In the genomic region with DNA sequence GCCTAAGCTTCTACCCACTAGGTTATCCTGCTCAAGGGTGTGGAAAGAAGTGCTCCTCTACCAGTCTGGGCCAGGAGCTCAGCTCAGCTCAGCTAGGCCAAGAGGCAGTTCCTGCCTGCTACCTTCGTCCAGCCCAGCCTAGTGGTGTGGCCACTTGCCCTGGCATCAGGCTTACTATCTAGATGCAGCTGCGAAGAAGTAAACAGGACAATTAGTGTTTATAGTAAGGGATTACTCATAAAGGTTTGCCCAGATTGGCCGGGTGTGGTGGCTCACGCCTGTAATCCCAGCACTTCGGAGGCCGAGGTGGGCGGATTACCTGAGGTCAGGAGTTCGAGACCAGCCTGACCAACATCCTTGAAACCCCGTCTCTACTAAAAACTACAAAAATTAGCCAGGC, we compare ENCODE assay signal across 13 cellular contexts. TPM values are rescaled to one million over a fixed set of nuclear protein-coding genes. Genes with fewer than 3 reads are reported as not detected.
DNase-seq lines count a peak whose midpoint lies in the region; ATAC-seq and TF ChIP-seq lines count a peak whose summit lies in the region.
"Had no signal": no experiment of that assay in that cellular context is flagged by ENCODE, and none has a peak within 500 bp of the region (broad histone marks: within the 10 kb centered on the region; RNA-seq: fewer than 3 reads in every experiment).

No MANE protein-coding gene starts in this region.

- intact Hi-C loops in gastrocnemius medialis (cut with DNase I; ENCODE audit: low total_unique reads), result loop anchor here (5.0 to 10.0 kb wide), 3 partner anchors 146 to 268 kb away; a partner anchor contains a TSS

- H3K27ac ChIP-seq in KOPT-K1 (ENCODE audit: low read depth, low read length, poor library complexity, severe bottlenecking) (peak overlapping the region; percentile 3), gastrocnemius medialis (peak overlapping the region; percentile 83 to 90 (median 87))
- H3K27ac ChIP-seq: testis had no signal

- no peaks in the 10 kb centered on the region for H3K9me3 ChIP-seq in KOPT-K1 (ENCODE audit: insufficient read depth, low read length, poor library complexity, severe bottlenecking)
- H3K9me3 ChIP-seq in gastrocnemius medialis, result no peaks in the 10 kb centered on the region
- H3K9me3 ChIP-seq in T-helper 17 cell (ENCODE audit: control insufficient read depth, low read length, poor library complexity, severe bottlenecking), result no peaks in the 10 kb centered on the region
- H3K9me3 ChIP-seq: testis had no signal

- no peak overlapping the region for H3K4me3 ChIP-seq in gastrocnemius medialis
- H3K4me3 ChIP-seq: testis had no signal

- TF ChIP-seq POLR2A in gastrocnemius medialis (IDR thresholded peaks at IDR 0.05), result no peak

- peaks cover 34% of the 10 kb centered on the region for H3K36me3 Mint-ChIP-seq in T-helper 1 cell treated with Interleukin-12 subunit alpha and Interleukin-12 subunit beta and Interleukin-4 antibody, amounts not matched to agents 30 μg/mL and 1 μg/mL, for 36 hours (ENCODE audit: low read depth)
- peaks cover 20% of the 10 kb centered on the region for H3K36me3 Mint-ChIP-seq in chondrocyte (ENCODE audit: low read depth)
- H3K36me3 Mint-ChIP-seq in T-helper 17 cell (ENCODE audit: low read depth), result peaks cover 3% of the 10 kb centered on the region

- H3K36me3 ChIP-seq in KOPT-K1 (ENCODE audit: insufficient read depth, low read length), result peaks cover 9% of the 10 kb centered on the region; the same call in 1 of the 2 replicates
- peaks cover 0 to 11% of the 10 kb centered on the region in 2 donors for H3K36me3 ChIP-seq in gastrocnemius medialis

- no peaks in the 10 kb centered on the region for H3K9me3 Mint-ChIP-seq in T-helper 1 cell treated with Interleukin-12 subunit alpha and Interleukin-12 subunit beta and Interleukin-4 antibody, amounts not matched to agents 30 μg/mL and 1 μg/mL, for 36 hours
- no peaks in the 10 kb centered on the region for H3K9me3 Mint-ChIP-seq in chondrocyte (ENCODE audit: low read depth)

- H3K27ac Mint-ChIP-seq in T-helper 1 cell treated with Interleukin-12 subunit alpha and Interleukin-12 subunit beta and Interleukin-4 antibody, amounts not matched to agents 30 μg/mL and 1 μg/mL, for 36 hours, result peak overlapping the region; percentile 91
- H3K27ac Mint-ChIP-seq in chondrocyte (ENCODE audit: unreplicated experiment), result peak overlapping the region; percentile 66
- H3K27ac Mint-ChIP-seq in T-helper 17 cell, result no peak overlapping the region

- H3K27me3 ChIP-seq in gastrocnemius medialis, result no peaks in the 10 kb centered on the region
- H3K27me3 ChIP-seq: testis had no signal

- DNase-seq in T-helper 1 cell, result no peak
- DNase-seq in chondrocyte (ENCODE audit: low spot score), result no peak
- DNase-seq in gastrocnemius medialis, result peak; percentile 53 to 54
- no peak for DNase-seq in NCI-H774 (lab: John Stamatoyannopoulos, UW)
- DNase-seq in T-helper 17 cell, result no peak
- DNase-seq: cortex of kidney, NCI-H524 treated with DMSO at 0.1 percent for 48 hours, retina, testis had no signal

- peaks cover 58 to 61% of the 10 kb centered on the region in 2 donors for H3K4me1 ChIP-seq in gastrocnemius medialis

- H3K27me3 Mint-ChIP-seq in T-helper 1 cell treated with Interleukin-12 subunit alpha and Interleukin-12 subunit beta and Interleukin-4 antibody, amounts not matched to agents 30 μg/mL and 1 μg/mL, for 36 hours (ENCODE audit: low read depth), result no peaks in the 10 kb centered on the region
- H3K27me3 Mint-ChIP-seq in chondrocyte (ENCODE audit: low read depth), result no peaks in the 10 kb centered on the region
- no peaks in the 10 kb centered on the region for H3K27me3 Mint-ChIP-seq in T-helper 17 cell

- H3K4me3 Mint-ChIP-seq in T-helper 1 cell treated with Interleukin-12 subunit alpha and Interleukin-12 subunit beta and Interleukin-4 antibody, amounts not matched to agents 30 μg/mL and 1 μg/mL, for 36 hours, result no peak overlapping the region
- H3K4me3 Mint-ChIP-seq in chondrocyte (ENCODE audit: unreplicated experiment) (no peak overlapping the region), T-helper 17 cell (no peak overlapping the region)

- peaks cover 54% of the 10 kb centered on the region for H3K4me1 Mint-ChIP-seq in T-helper 1 cell treated with Interleukin-12 subunit alpha and Interleukin-12 subunit beta and Interleukin-4 antibody, amounts not matched to agents 30 μg/mL and 1 μg/mL, for 36 hours (ENCODE audit: low read depth)
- peaks cover 8% of the 10 kb centered on the region for H3K4me1 Mint-ChIP-seq in chondrocyte (ENCODE audit: low read depth)
- peaks cover 17% of the 10 kb centered on the region for H3K4me1 Mint-ChIP-seq in T-helper 17 cell

- ATAC-seq in gastrocnemius medialis (peak; percentile 15 to 31), T-helper 17 cell (no peak), SK-N-SH treated with all-trans-retinoic acid at 6 μM for 48 hours (no peak)

- TF ChIP-seq CTCF in chondrocyte (IDR thresholded peaks at IDR 0.05) (no peak), gastrocnemius medialis (IDR thresholded peaks at IDR 0.05 in 4 of 5, conservative IDR thresholded peaks at IDR 0.05 in 1 of 5) (no peak)

- in situ Hi-C loops in gastrocnemius medialis (cut with MboI; ENCODE audit: low sequenced_read_pairs in 4 of 4), result loop anchor here in 1 of 4 donors (5.0 kb wide), 1 partner anchor 101 kb away; no protein-coding TSS in a partner anchor

TF ChIP-seq in SK-N-SH treated with all-trans-retinoic acid at 6 μM for 48 hours, 23 proteins besides CTCF, POLR2A, EP300 and RAD21 (continues in another document):
- TF ChIP-seq TCF4 (CRISPR knock-in tag; IDR thresholded peaks at IDR 0.05; ENCODE audit: borderline replicate concordance) (no peak), ZFP30 (CRISPR knock-in tag; IDR thresholded peaks at IDR 0.05) (no peak), ZNF8 (CRISPR knock-in tag; IDR thresholded peaks at IDR 0.05) (no peak), ISL1 (CRISPR knock-in tag; IDR thresholded peaks at IDR 0.05) (no peak), TOX (CRISPR knock-in tag; IDR thresholded peaks at IDR 0.05; ENCODE audit: borderline replicate concordance) (no peak), PPARA (CRISPR knock-in tag; IDR thresholded peaks at IDR 0.05; ENCODE audit: borderline replicate concordance) (no peak), OSR1 (CRISPR knock-in tag; IDR thresholded peaks at IDR 0.05) (no peak), ZNF565 (CRISPR knock-in tag; conservative IDR thresholded peaks at IDR 0.05; ENCODE audit: low read depth) (no peak), RARB (CRISPR knock-in tag; IDR thresholded peaks at IDR 0.05) (no peak), ZFP3 (CRISPR knock-in tag; IDR thresholded peaks at IDR 0.05) (no peak), BACH2 (CRISPR knock-in tag; IDR thresholded peaks at IDR 0.05; ENCODE audit: borderline replicate concordance) (no peak), SNAI2 (CRISPR knock-in tag; IDR thresholded peaks at IDR 0.05) (no peak)
- TF ChIP-seq, protein P1, sequence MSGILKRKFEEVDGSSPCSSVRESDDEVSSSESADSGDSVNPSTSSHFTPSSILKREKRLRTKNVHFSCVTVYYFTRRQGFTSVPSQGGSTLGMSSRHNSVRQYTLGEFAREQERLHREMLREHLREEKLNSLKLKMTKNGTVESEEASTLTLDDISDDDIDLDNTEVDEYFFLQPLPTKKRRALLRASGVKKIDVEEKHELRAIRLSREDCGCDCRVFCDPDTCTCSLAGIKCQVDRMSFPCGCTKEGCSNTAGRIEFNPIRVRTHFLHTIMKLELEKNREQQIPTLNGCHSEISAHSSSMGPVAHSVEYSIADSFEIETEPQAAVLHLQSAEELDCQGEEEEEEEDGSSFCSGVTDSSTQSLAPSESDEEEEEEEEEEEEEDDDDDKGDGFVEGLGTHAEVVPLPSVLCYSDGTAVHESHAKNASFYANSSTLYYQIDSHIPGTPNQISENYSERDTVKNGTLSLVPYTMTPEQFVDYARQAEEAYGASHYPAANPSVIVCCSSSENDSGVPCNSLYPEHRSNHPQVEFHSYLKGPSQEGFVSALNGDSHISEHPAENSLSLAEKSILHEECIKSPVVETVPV (CRISPR knock-in tag; IDR thresholded peaks at IDR 0.05), result no peak
- TF ChIP-seq, protein P2, sequence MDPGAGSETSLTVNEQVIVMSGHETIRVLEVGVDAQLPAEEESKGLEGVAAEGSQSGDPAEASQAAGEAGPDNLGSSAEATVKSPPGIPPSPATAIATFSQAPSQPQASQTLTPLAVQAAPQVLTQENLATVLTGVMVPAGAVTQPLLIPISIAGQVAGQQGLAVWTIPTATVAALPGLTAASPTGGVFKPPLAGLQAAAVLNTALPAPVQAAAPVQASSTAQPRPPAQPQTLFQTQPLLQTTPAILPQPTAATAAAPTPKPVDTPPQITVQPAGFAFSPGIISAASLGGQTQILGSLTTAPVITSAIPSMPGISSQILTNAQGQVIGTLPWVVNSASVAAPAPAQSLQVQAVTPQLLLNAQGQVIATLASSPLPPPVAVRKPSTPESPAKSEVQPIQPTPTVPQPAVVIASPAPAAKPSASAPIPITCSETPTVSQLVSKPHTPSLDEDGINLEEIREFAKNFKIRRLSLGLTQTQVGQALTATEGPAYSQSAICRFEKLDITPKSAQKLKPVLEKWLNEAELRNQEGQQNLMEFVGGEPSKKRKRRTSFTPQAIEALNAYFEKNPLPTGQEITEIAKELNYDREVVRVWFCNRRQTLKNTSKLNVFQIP (CRISPR knock-in tag; IDR thresholded peaks at IDR 0.05; ENCODE audit: borderline replicate concordance, low read depth), result no peak

RNA-seq across cellular contexts. Expression of a gene that starts 12.8 kb away (rescaled TPM):
- total RNA-seq in chondrocyte (2.7 to 3.7 TPM (median 3.7 TPM) in 3 replicates), gastrocnemius medialis (10 to 100 TPM in 3 of 4 donors, 1 to 10 TPM in 1; 6.8 to 24.1 (median 12.5) TPM), T-helper 17 cell (1 to 10 TPM; 3.8 to 4.1 TPM)

RNA-seq across cellular contexts. Expression of a gene that starts 21.7 kb away (rescaled TPM):
- total RNA-seq in chondrocyte (0.97 to 2.4 TPM (median 2.3 TPM) in 3 replicates), gastrocnemius medialis (10 to 100 TPM; 26.8 to 81.4 (median 52.9) TPM), T-helper 17 cell (under 1 TPM; 0.57 to 0.72 TPM)

RNA-seq across cellular contexts. Expression of a gene that starts 22.7 kb away (rescaled TPM):
- total RNA-seq in chondrocyte, result 17.4 to 27.0 TPM (median 25.6 TPM) in 3 replicates
- total RNA-seq in gastrocnemius medialis, result 10 to 100 TPM in 3 of 4 donors, 1 to 10 TPM in 1; 5.1 to 21.7 (median 13.3) TPM
- total RNA-seq in T-helper 17 cell, result 1 to 10 TPM; 4.0 to 8.7 TPM

RNA-seq across cellular contexts. Expression of a gene that starts 26.9 kb away (rescaled TPM):
- total RNA-seq in chondrocyte, result not detected in 3 replicates
- under 1 TPM in 1 of 4 donors, not detected in 3; 0.46 TPM for total RNA-seq in gastrocnemius medialis
- total RNA-seq in T-helper 17 cell, result 1 to 10 TPM; 2.2 to 3.1 TPM
- total RNA-seq: HT1080 had no signal

RNA-seq across cellular contexts. Expression of a gene that starts 33.6 kb away (rescaled TPM):
- not detected in 3 replicates for total RNA-seq in chondrocyte
- total RNA-seq in gastrocnemius medialis, result not detected
- total RNA-seq in T-helper 17 cell, result not detected
- total RNA-seq: HT1080, testis had no signal

Comparison
In these comparisons a context has a peak if more than half of its experiments do, and no peak if none do; other contexts are left out.
1. DNase-seq: peak in gastrocnemius medialis (2 of 2); none in T-helper 1 cell (0 of 5), chondrocyte (single experiment), NCI-H774 (single experiment) and T-helper 17 cell (0 of 3).
2. ATAC-seq: peak in gastrocnemius medialis (2 of 2); none in T-helper 17 cell (single experiment) and SK-N-SH treated with all-trans-retinoic acid at 6 μM for 48 hours (single experiment).